In genomic region chr16:67035364-67035763, GRCh38 we compare ENCODE assay signal across 11 cellular contexts.
"Had no signal": no experiment of that assay in that cellular context is flagged by ENCODE, and none has a peak within 500 bp of the region (broad histone marks: within the 10 kb centered on the region; RNA-seq: fewer than 3 reads in every experiment).

No MANE protein-coding gene starts in this region.

- ATAC-seq: activated CD8-positive, alpha-beta T cell treated with anti-CD3 and anti-CD28 coated beads for 36 hours; stimulated activated naive CD8-positive, alpha-beta T cell treated with anti-CD3 and anti-CD28 coated beads, Interleukin-15, Interleukin-2, amounts not matched to agents 100 U/mL and 50 U/mL, for 24 hours; upper lobe of right lung had no signal

- H3K9me3 Mint-ChIP-seq: activated CD8-positive, alpha-beta T cell treated with anti-CD3 and anti-CD28 coated beads for 36 hours; activated naive CD4-positive, alpha-beta T cell treated with anti-CD3 and anti-CD28 coated beads for 36 hours; activated T-helper 1 cell treated with anti-CD3 and anti-CD28 coated beads, Interleukin-12 subunit alpha, Interleukin-12 subunit beta, Interleukin-2, Interleukin-4 antibody, amounts not matched to agents 30 ng/mL and 10 ng/mL and 1 ng/mL, durations not matched to agents 14 hours and 24 hours and 36 hours had no signal

- DNase-seq: activated CD8-positive, alpha-beta memory T cell treated with anti-CD3 and anti-CD28 coated beads, Interleukin-2, amount 50 U/mL, for 4 hours; activated CD8-positive, alpha-beta T cell treated with anti-CD3 and anti-CD28 coated beads for 36 hours; activated naive CD4-positive, alpha-beta T cell treated with anti-CD3 and anti-CD28 coated beads for 36 hours; dorsolateral prefrontal cortex; ovary; stimulated activated CD4-positive, alpha-beta T cell treated with anti-CD3 and anti-CD28 coated beads, Interleukin-4, amount 100 ng/mL, for 1 hour; stimulated activated CD8-positive, alpha-beta memory T cell treated with anti-CD3 and anti-CD28 coated beads, Interleukin-4, amount 100 ng/mL, for 48 hours; stimulated activated naive CD8-positive, alpha-beta T cell treated with anti-CD3 and anti-CD28 coated beads, Interleukin-15, Interleukin-2, amounts not matched to agents 100 U/mL and 50 U/mL, for 24 hours; upper lobe of right lung had no signal

- H3K9me3 ChIP-seq: esophagus muscularis mucosa, ovary, upper lobe of right lung had no signal

- H3K27me3 ChIP-seq: dorsolateral prefrontal cortex, esophagus muscularis mucosa, ovary, upper lobe of right lung had no signal

- H3K27ac Mint-ChIP-seq: activated CD8-positive, alpha-beta T cell treated with anti-CD3 and anti-CD28 coated beads for 36 hours; activated naive CD4-positive, alpha-beta T cell treated with anti-CD3 and anti-CD28 coated beads for 36 hours; activated T-helper 1 cell treated with anti-CD3 and anti-CD28 coated beads, Interleukin-12 subunit alpha, Interleukin-12 subunit beta, Interleukin-2, Interleukin-4 antibody, amounts not matched to agents 30 ng/mL and 10 ng/mL and 1 ng/mL, durations not matched to agents 14 hours and 24 hours and 36 hours had no signal

- H3K4me3 ChIP-seq: esophagus muscularis mucosa, ovary, upper lobe of right lung had no signal

- H3K27me3 Mint-ChIP-seq: activated CD8-positive, alpha-beta T cell treated with anti-CD3 and anti-CD28 coated beads for 36 hours had no signal

- H3K27ac ChIP-seq: esophagus muscularis mucosa, ovary, upper lobe of right lung had no signal

- H3K4me3 Mint-ChIP-seq: activated CD8-positive, alpha-beta T cell treated with anti-CD3 and anti-CD28 coated beads for 36 hours; activated naive CD4-positive, alpha-beta T cell treated with anti-CD3 and anti-CD28 coated beads for 36 hours; activated T-helper 1 cell treated with anti-CD3 and anti-CD28 coated beads, Interleukin-12 subunit alpha, Interleukin-12 subunit beta, Interleukin-2, Interleukin-4 antibody, amounts not matched to agents 30 ng/mL and 10 ng/mL and 1 ng/mL, durations not matched to agents 14 hours and 24 hours and 36 hours had no signal

- H3K36me3 ChIP-seq: ovary had no signal
